1 cellular context compared by ENCODE assay signal in genomic region chr1:234716907-234717375, GRCh38.
TF ChIP-seq lines count a peak whose summit lies in the region.

No MANE protein-coding gene starts in this region.

TF ChIP-seq in HepG2, 621 proteins besides CTCF, POLR2A, EP300 and RAD21 (continued from another document):
- TF ChIP-seq HMGA1 (CRISPR knock-in tag; conservative IDR thresholded peaks at IDR 0.05) (no peak), ZNF329 (CRISPR knock-in tag; IDR thresholded peaks at IDR 0.05; ENCODE audit: low read depth) (no peak), KLF15 (CRISPR knock-in tag; IDR thresholded peaks at IDR 0.05; ENCODE audit: borderline replicate concordance) (no peak), ZNF513 (CRISPR knock-in tag; conservative IDR thresholded peaks at IDR 0.05) (no peak), SSRP1 (CRISPR knock-in tag; IDR thresholded peaks at IDR 0.05) (0 out of 2 replicates have a peak, but pooled peaks have one; percentile 7), ZNF33A (CRISPR knock-in tag; IDR thresholded peaks at IDR 0.05; ENCODE audit: borderline replicate concordance) (no peak), ZNF7 (CRISPR knock-in tag; IDR thresholded peaks at IDR 0.05) (no peak), GFI1 (CRISPR knock-in tag; IDR thresholded peaks at IDR 0.05; ENCODE audit: borderline replicate concordance) (peak; percentile 46; the same call in 1 of the 2 replicates), REPIN1 (CRISPR knock-in tag; IDR thresholded peaks at IDR 0.05; ENCODE audit: borderline replicate concordance, low read depth) (no peak), STAG1 (CRISPR knock-in tag; IDR thresholded peaks at IDR 0.05) (peak; percentile 20; the same call in 1 of the 2 replicates), ZNF891 (CRISPR knock-in tag; IDR thresholded peaks at IDR 0.05) (no peak), NPAS2 (CRISPR knock-in tag; IDR thresholded peaks at IDR 0.05; ENCODE audit: borderline replicate concordance) (no peak), ZNF503 (CRISPR knock-in tag; IDR thresholded peaks at IDR 0.05) (no peak), SNAI1 (CRISPR knock-in tag; IDR thresholded peaks at IDR 0.05; ENCODE audit: borderline replicate concordance) (no peak), ZNF430 (CRISPR knock-in tag; IDR thresholded peaks at IDR 0.05) (peak; percentile 51; the same call in 1 of the 2 replicates), TBL1XR1 (IDR thresholded peaks at IDR 0.05; ENCODE audit: borderline replicate concordance, low read length, partially characterized antibody) (no peak), ZNF780A (CRISPR knock-in tag; IDR thresholded peaks at IDR 0.05) (no peak), ZNF441 (CRISPR knock-in tag; IDR thresholded peaks at IDR 0.05; ENCODE audit: borderline replicate concordance) (no peak), SRSF4 (IDR thresholded peaks at IDR 0.05; ENCODE audit: low read depth, low read length, poor library complexity, severe bottlenecking) (no peak), RARG (CRISPR knock-in tag; IDR thresholded peaks at IDR 0.05; ENCODE audit: low read depth) (no peak), DNMT3B (CRISPR knock-in tag; conservative IDR thresholded peaks at IDR 0.05) (0 out of 2 replicates have a peak, but pooled peaks have one; percentile 2)
- TF ChIP-seq, protein P1, sequence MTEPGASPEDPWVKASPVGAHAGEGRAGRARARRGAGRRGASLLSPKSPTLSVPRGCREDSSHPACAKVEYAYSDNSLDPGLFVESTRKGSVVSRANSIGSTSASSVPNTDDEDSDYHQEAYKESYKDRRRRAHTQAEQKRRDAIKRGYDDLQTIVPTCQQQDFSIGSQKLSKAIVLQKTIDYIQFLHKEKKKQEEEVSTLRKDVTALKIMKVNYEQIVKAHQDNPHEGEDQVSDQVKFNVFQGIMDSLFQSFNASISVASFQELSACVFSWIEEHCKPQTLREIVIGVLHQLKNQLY (CRISPR knock-in tag; IDR thresholded peaks at IDR 0.05): 0 out of 2 replicates have a peak, but pooled peaks have one; percentile 27
TF ChIP-seq in HepG2: peak in this region for 50.
